ENCODE assay signal across 8 cellular contexts in genomic region chr15:48975713-48976419, GRCh38. TPM values are rescaled to one million over a fixed set of nuclear protein-coding genes. Genes with fewer than 3 reads are reported as not detected.
A peak's percentile ranks its signal among the peaks of the same experiment; 100 is the strongest.
DNase-seq lines count a peak whose midpoint lies in the region; ATAC-seq and TF ChIP-seq lines count a peak whose summit lies in the region.

No MANE protein-coding gene starts in this region.

- no peaks in the 10 kb centered on the region for H3K9me3 ChIP-seq in duodenal mucosa (ENCODE audit: control insufficient read depth in 1 of 2, low read length in 2 of 2)
- no peaks in the 10 kb centered on the region for H3K9me3 ChIP-seq in lower lobe of right lung

- H3K27ac ChIP-seq in duodenal mucosa (ENCODE audit: low read depth, low read length) (no peak overlapping the region), lower lobe of right lung (peak overlapping the region; percentile 31)

- peak; percentile 98 for TF ChIP-seq CTCF in lower lobe of right lung (IDR thresholded peaks at IDR 0.05)

- DNase-seq in AG20443 (ENCODE audit: low spot score) (peak; percentile 95), NCI-H524 (lab: John Stamatoyannopoulos, UW) (peak; percentile 79 to 88), lower lobe of right lung (peak; percentile 85)
- peak; percentile 79 to 83 for DNase-seq in activated CD4-positive, alpha-beta T cell treated with anti-CD3 and anti-CD28 coated beads, Interleukin-2, amount 50 U/mL, for 48 hours
- peak; percentile 70 to 74 for DNase-seq in stimulated activated CD4-positive, alpha-beta T cell treated with anti-CD3 and anti-CD28 coated beads, Interleukin-4, amount 100 ng/mL, for 48 hours (ENCODE audit: low read depth in 2 of 2)

- intact Hi-C loops in lower lobe of right lung (cut with DNase I) = no loop called here

- peaks cover 0 to 5% of the 10 kb centered on the region in 2 donors for H3K4me1 ChIP-seq in duodenal mucosa (ENCODE audit: control insufficient read depth in 1 of 2, insufficient read depth in 2 of 2, low read length in 2 of 2)
- H3K4me1 ChIP-seq in lower lobe of right lung = peaks cover 6% of the 10 kb centered on the region

- peak overlapping the region in 1 of 2 donors; percentile 64 for H3K9ac ChIP-seq in duodenal mucosa (ENCODE audit: low read depth in 1 of 2, low read length in 2 of 2)

- ATAC-seq in GM19043 (IDR thresholded peaks at IDR 0.05; ENCODE audit: low read depth, unreplicated experiment) = peak; percentile 96
- peak; percentile 95 for ATAC-seq in HG03354 (IDR thresholded peaks at IDR 0.05; ENCODE audit: poor library complexity, severe bottlenecking, unreplicated experiment)
- peak; percentile 97 to 98 for ATAC-seq in lower lobe of right lung

- H3K36me3 ChIP-seq in duodenal mucosa (ENCODE audit: control insufficient read depth in 1 of 2, insufficient read depth in 2 of 2, low read length in 2 of 2) (no peaks in the 10 kb centered on the region), lower lobe of right lung (no peaks in the 10 kb centered on the region)

- H3K27me3 ChIP-seq in duodenal mucosa (ENCODE audit: control insufficient read depth in 1 of 2, insufficient read depth in 2 of 2, low read length in 2 of 2) (peaks cover 0 to 3% of the 10 kb centered on the region in 2 donors), lower lobe of right lung (ENCODE audit: low read depth) (no peaks in the 10 kb centered on the region)

- H3K4me3 ChIP-seq in duodenal mucosa (ENCODE audit: low read depth in 1 of 2, low read length in 2 of 2) (peak overlapping the region; percentile 63 to 68), lower lobe of right lung (peak overlapping the region; percentile 56)

RNA-seq across cellular contexts. Expression of gene SHC4, which starts 12.1 kb away (rescaled TPM):
- total RNA-seq in lower lobe of right lung = 0.68 TPM
